In genomic region chr11:36455658-36456111, GRCh38 we compare ENCODE assay signal across 8 cellular contexts. TPM values are rescaled to one million over a fixed set of nuclear protein-coding genes. Genes with fewer than 3 reads are reported as not detected.
DNase-seq lines count a peak whose midpoint lies in the region; ATAC-seq and TF ChIP-seq lines count a peak whose summit lies in the region.

No MANE protein-coding gene starts in this region.

- intact Hi-C loops in lower leg skin (cut with DNase I; ENCODE audit: low total_unique reads): no loop called here

- ATAC-seq in upper lobe of left lung (ENCODE audit: low FRiP score in 2 of 2) (peak; percentile 79 to 92), HG02981 (IDR thresholded peaks at IDR 0.05; ENCODE audit: unreplicated experiment) (no peak), HG03025 (IDR thresholded peaks at IDR 0.05; ENCODE audit: low FRiP score, unreplicated experiment) (no peak)

- no peaks in the 10 kb centered on the region for H3K27me3 ChIP-seq in upper lobe of left lung

- H3K4me3 ChIP-seq in lower leg skin (ENCODE audit: low read depth, poor library complexity, severe bottlenecking) (no peak overlapping the region), upper lobe of left lung (no peak overlapping the region)

- peak; percentile 97 for DNase-seq in AG08395 (ENCODE audit: low spot score)
- peak; percentile 59 for DNase-seq in KBM-7
- peak; percentile 60 to 91 for DNase-seq in lower leg skin (ENCODE audit: low spot score in 2 of 2)
- peak; percentile 37 to 73 for DNase-seq in upper lobe of left lung
- no peak for DNase-seq in stimulated activated CD4-positive, alpha-beta T cell treated with anti-CD3 and anti-CD28 coated beads, Interleukin-12 subunit alpha, Interleukin-12 subunit beta, amount 100 ng/mL, for 4 hours

- TF ChIP-seq CTCF in lower leg skin (IDR thresholded peaks at IDR 0.05) (no peak), upper lobe of left lung (IDR thresholded peaks at IDR 0.05) (no peak)

- no peaks in the 10 kb centered on the region for H3K9me3 ChIP-seq in upper lobe of left lung

- H3K27ac ChIP-seq in cingulate gyrus (ENCODE audit: low read depth, low read length) (peak overlapping the region; percentile 86), upper lobe of left lung (peak overlapping the region; percentile 60 to 82 (median 74))

- H3K4me1 ChIP-seq in upper lobe of left lung: peaks cover 12 to 25% (median 19%) of the 10 kb centered on the region in 4 donors

- WGBS in lower leg skin, 2 donors: 41% methylated on average over 11 of the region's 11 CpGs
- WGBS in upper lobe of left lung, 2 donors: 67 to 73% methylated on average over 11 of the region's 11 CpGs

- peak in 1 of 4 donors; percentile 2 for TF ChIP-seq EP300 in upper lobe of left lung (IDR thresholded peaks at IDR 0.05)

- peaks cover 0 to 10% (median 2%) of the 10 kb centered on the region in 4 donors for H3K36me3 ChIP-seq in upper lobe of left lung

- in situ Hi-C loops in KBM-7 (cut with MboI; ENCODE audit: low pct_unique_long_range_greater_than_20kb, low sequenced_read_pairs): no loop called here

- TF ChIP-seq POLR2A in lower leg skin (IDR thresholded peaks at IDR 0.05) (no peak), upper lobe of left lung (IDR thresholded peaks at IDR 0.05) (no peak)

RNA-seq across cellular contexts. Expression of gene TRAF6, which starts 54.4 kb away (rescaled TPM):
- total RNA-seq in lower leg skin (10 to 100 TPM; 10.7 to 16.0 (median 13.3) TPM), upper lobe of left lung (10 to 100 TPM in 5 of 6 donors, 1 to 10 TPM in 1; 7.4 to 17.5 (median 13.7) TPM)

Comparison
In these comparisons a context has a peak if more than half of its experiments do, and no peak if none do; other contexts are left out.
1. ATAC-seq: peak in upper lobe of left lung (2 of 2); none in HG02981 (single experiment) and HG03025 (single experiment).